In the genomic region with DNA sequence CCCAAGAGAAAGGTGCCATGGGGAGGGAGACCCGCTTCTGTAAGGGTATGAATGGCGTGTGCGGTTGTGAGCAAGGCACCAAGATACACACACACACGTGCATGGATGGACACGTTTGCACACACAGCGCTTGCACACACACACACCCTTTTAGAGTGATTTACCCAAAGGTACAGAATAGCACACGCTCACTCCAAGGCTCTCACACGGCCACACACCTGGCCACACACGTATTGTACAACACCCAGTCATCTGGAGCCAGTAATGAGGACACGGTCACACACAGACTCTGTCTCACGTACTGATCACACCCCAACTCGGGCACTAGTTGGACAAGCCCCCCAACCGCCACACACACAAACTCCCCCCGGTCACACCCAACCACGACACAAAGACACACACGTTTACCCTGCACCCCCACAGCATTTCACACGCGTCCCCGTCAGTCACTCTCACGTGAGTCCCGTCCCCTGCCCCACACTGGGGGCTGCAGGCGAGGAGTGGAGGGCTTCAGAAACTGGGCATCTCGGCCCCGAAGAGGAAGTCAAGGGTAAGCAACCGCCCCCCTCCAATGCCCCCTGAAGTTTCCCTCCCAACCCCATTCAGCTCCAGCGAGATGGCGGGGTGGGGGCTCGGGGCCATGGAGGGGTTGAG, we compare ENCODE assay signal across 9 cellular contexts. TPM values are rescaled to one million over a fixed set of nuclear protein-coding genes. Genes with fewer than 3 reads are reported as not detected.
DNase-seq lines count a peak whose midpoint lies in the region; ATAC-seq and TF ChIP-seq lines count a peak whose summit lies in the region.
"Had no signal": no experiment of that assay in that cellular context is flagged by ENCODE, and none has a peak within 500 bp of the region (broad histone marks: within the 10 kb centered on the region; RNA-seq: fewer than 3 reads in every experiment).

No MANE protein-coding gene starts in this region.

- peak overlapping the region; percentile 68 to 83 for H3K4me3 Mint-ChIP-seq in activated T-cell treated with anti-CD3 and anti-CD28 coated beads, Interleukin-2, amount 50 U/mL, for 72 hours
- H3K4me3 Mint-ChIP-seq in activated naive CD8-positive, alpha-beta T cell treated with anti-CD3 and anti-CD28 coated beads, Interleukin-2, amount 10 ng/mL, durations not matched to agents 7 days and 5 days: peak overlapping the region; percentile 7
- H3K4me3 Mint-ChIP-seq in activated CD4-positive, alpha-beta T cell treated with anti-CD3 and anti-CD28 coated beads, Interleukin-2, amount 10 ng/mL, durations not matched to agents 7 days and 5 days: no peak overlapping the region

- POLR2A ChIA-PET in activated naive CD8-positive, alpha-beta T cell treated with anti-CD3 and anti-CD28 coated beads, Interleukin-2, amount 10 ng/mL, durations not matched to agents 7 days and 5 days (lab: Charles Lee): no interaction called here
- POLR2A ChIA-PET in activated CD4-positive, alpha-beta T cell treated with anti-CD3 and anti-CD28 coated beads, Interleukin-2, amount 10 ng/mL, durations not matched to agents 7 days and 5 days (lab: Charles Lee): no interaction called here

- peaks cover 65% of the 10 kb centered on the region for H3K27me3 Mint-ChIP-seq in activated T-cell treated with anti-CD3 and anti-CD28 coated beads, Interleukin-2, amount 50 U/mL, for 72 hours (ENCODE audit: low read depth)
- H3K27me3 Mint-ChIP-seq in activated naive CD8-positive, alpha-beta T cell treated with anti-CD3 and anti-CD28 coated beads, Interleukin-2, amount 10 ng/mL, durations not matched to agents 7 days and 5 days: peaks cover 59% of the 10 kb centered on the region
- H3K27me3 Mint-ChIP-seq in activated CD4-positive, alpha-beta T cell treated with anti-CD3 and anti-CD28 coated beads, Interleukin-2, amount 10 ng/mL, durations not matched to agents 7 days and 5 days: peaks cover 45% of the 10 kb centered on the region

- H3K27ac ChIP-seq in thymus (ENCODE audit: low read depth): no peak overlapping the region

- TF ChIP-seq CTCF in lower leg skin (IDR thresholded peaks at IDR 0.05): no peak

- WGBS in lower leg skin, 2 donors: 3 to 5% methylated on average over 27 to 28 of the region's 28 CpGs
- 4% methylated on average over 28 of the region's 28 CpGs for WGBS in thymus

- CTCF ChIA-PET in activated CD4-positive, alpha-beta T cell treated with anti-CD3 and anti-CD28 coated beads, Interleukin-2, amount 10 ng/mL, durations not matched to agents 7 days and 5 days (lab: Charles Lee): no interaction called here

- H3K27me3 ChIP-seq in thymus (ENCODE audit: control insufficient read depth, insufficient read depth): peaks cover 30% of the 10 kb centered on the region

- H3K27ac Mint-ChIP-seq in activated T-cell treated with anti-CD3 and anti-CD28 coated beads, Interleukin-2, amount 50 U/mL, for 72 hours: no peak overlapping the region
- H3K27ac Mint-ChIP-seq in activated naive CD8-positive, alpha-beta T cell treated with anti-CD3 and anti-CD28 coated beads, Interleukin-2, amount 10 ng/mL, durations not matched to agents 7 days and 5 days: no peak overlapping the region
- no peak overlapping the region for H3K27ac Mint-ChIP-seq in activated CD4-positive, alpha-beta T cell treated with anti-CD3 and anti-CD28 coated beads, Interleukin-2, amount 10 ng/mL, durations not matched to agents 7 days and 5 days

- ATAC-seq in activated T-cell treated with anti-CD3 and anti-CD28 coated beads, Interleukin-2, amount 50 U/mL, for 72 hours (replicated peaks in 1 of 2): no peak
- no peak for ATAC-seq in activated naive CD8-positive, alpha-beta T cell treated with anti-CD3 and anti-CD28 coated beads, Interleukin-2, amount 10 ng/mL, durations not matched to agents 7 days and 5 days (ENCODE audit: low read depth)

- H3K36me3 ChIP-seq in thymus (ENCODE audit: control insufficient read depth, insufficient read depth): no peaks in the 10 kb centered on the region

- peaks cover 2% of the 10 kb centered on the region for H3K9me3 ChIP-seq in thymus (ENCODE audit: control insufficient read depth)

- no peaks in the 10 kb centered on the region for H3K4me1 ChIP-seq in thymus (ENCODE audit: control insufficient read depth, insufficient read depth, low read length)

- DNase-seq in activated T-cell treated with anti-CD3 and anti-CD28 coated beads, Interleukin-2, amount 50 U/mL, for 72 hours: no peak
- DNase-seq in activated T-cell treated with anti-CD3 and anti-CD28 coated beads for 4 hours: no peak
- no peak for DNase-seq in activated naive CD8-positive, alpha-beta T cell treated with anti-CD3 and anti-CD28 coated beads, Interleukin-2, amount 10 ng/mL, durations not matched to agents 7 days and 5 days
- DNase-seq in lower leg skin (ENCODE audit: low spot score in 2 of 2): no peak
- no peak for DNase-seq in NAMALWA (ENCODE audit: low spot score)
- no peak for DNase-seq in activated CD4-positive, alpha-beta T cell treated with anti-CD3 and anti-CD28 coated beads, Interleukin-2, amount 10 ng/mL, durations not matched to agents 7 days and 5 days
- DNase-seq in cerebellar nuclear complex (lab: John Stamatoyannopoulos, UW): no peak
- DNase-seq: NCI-H2107 had no signal

- peaks cover 0 to 2% of the 10 kb centered on the region in 2 donors for H3K36me3 Mint-ChIP-seq in activated T-cell treated with anti-CD3 and anti-CD28 coated beads, Interleukin-2, amount 50 U/mL, for 72 hours (ENCODE audit: insufficient read depth in 2 of 2)
- H3K36me3 Mint-ChIP-seq in activated naive CD8-positive, alpha-beta T cell treated with anti-CD3 and anti-CD28 coated beads, Interleukin-2, amount 10 ng/mL, durations not matched to agents 7 days and 5 days: peaks cover 2% of the 10 kb centered on the region
- no peaks in the 10 kb centered on the region for H3K36me3 Mint-ChIP-seq in activated CD4-positive, alpha-beta T cell treated with anti-CD3 and anti-CD28 coated beads, Interleukin-2, amount 10 ng/mL, durations not matched to agents 7 days and 5 days (ENCODE audit: low read depth)

- no peak for TF ChIP-seq POLR2A in lower leg skin (IDR thresholded peaks at IDR 0.05)

- intact Hi-C loops in lower leg skin (cut with DNase I; ENCODE audit: low total_unique reads): loop anchor here (2.0 to 10.0 kb wide), 3 partner anchors 65 to 319 kb away; partner anchors contain the start of genes EIF3G, MRPL4 and P2RY11

- H3K4me1 Mint-ChIP-seq in activated T-cell treated with anti-CD3 and anti-CD28 coated beads, Interleukin-2, amount 50 U/mL, for 72 hours (ENCODE audit: low read depth): peaks cover 32% of the 10 kb centered on the region
- peaks cover 11% of the 10 kb centered on the region for H3K4me1 Mint-ChIP-seq in activated naive CD8-positive, alpha-beta T cell treated with anti-CD3 and anti-CD28 coated beads, Interleukin-2, amount 10 ng/mL, durations not matched to agents 7 days and 5 days
- H3K4me1 Mint-ChIP-seq in activated CD4-positive, alpha-beta T cell treated with anti-CD3 and anti-CD28 coated beads, Interleukin-2, amount 10 ng/mL, durations not matched to agents 7 days and 5 days: peaks cover 15% of the 10 kb centered on the region

- peak overlapping the region; percentile 20 for H3K4me3 ChIP-seq in lower leg skin (ENCODE audit: low read depth, poor library complexity, severe bottlenecking)
- H3K4me3 ChIP-seq in thymus (ENCODE audit: low read length): peak overlapping the region; percentile 52

- H3K9me3 Mint-ChIP-seq in activated T-cell treated with anti-CD3 and anti-CD28 coated beads, Interleukin-2, amount 50 U/mL, for 72 hours: no peaks in the 10 kb centered on the region
- H3K9me3 Mint-ChIP-seq in activated naive CD8-positive, alpha-beta T cell treated with anti-CD3 and anti-CD28 coated beads, Interleukin-2, amount 10 ng/mL, durations not matched to agents 7 days and 5 days: no peaks in the 10 kb centered on the region
- H3K9me3 Mint-ChIP-seq in activated CD4-positive, alpha-beta T cell treated with anti-CD3 and anti-CD28 coated beads, Interleukin-2, amount 10 ng/mL, durations not matched to agents 7 days and 5 days: no peaks in the 10 kb centered on the region

RNA-seq across cellular contexts. Expression of gene OLFM2, which starts 0.8 kb away (rescaled TPM):
- 1 to 10 TPM; 1.1 to 1.2 TPM for total RNA-seq in activated T-cell treated with anti-CD3 and anti-CD28 coated beads, Interleukin-2, amount 50 U/mL, for 72 hours
- total RNA-seq in activated naive CD8-positive, alpha-beta T cell treated with anti-CD3 and anti-CD28 coated beads, Interleukin-2, amount 10 ng/mL, durations not matched to agents 7 days and 5 days: 10 to 100 TPM; 17.3 to 17.9 TPM
- total RNA-seq in lower leg skin: 100 to 1,000 TPM in 3 of 4 donors, 10 to 100 TPM in 1; 94.8 to 157 (median 112) TPM
- 14.3 TPM for polyA plus RNA-seq in thymus
- 10 to 100 TPM; 11.3 to 12.5 TPM for total RNA-seq in activated CD4-positive, alpha-beta T cell treated with anti-CD3 and anti-CD28 coated beads, Interleukin-2, amount 10 ng/mL, durations not matched to agents 7 days and 5 days

Comparison
In these comparisons a context has a peak if more than half of its experiments do, and no peak if none do; other contexts are left out.
1. RNA of gene OLFM2, which starts 0.8 kb away (total RNA-seq): 94.8 to 157 TPM in lower leg skin, 17.3 to 17.9 TPM in activated naive CD8-positive, alpha-beta T cell treated with anti-CD3 and anti-CD28 coated beads, Interleukin-2, amount 10 ng/mL, durations not matched to agents 7 days and 5 days and 11.3 to 12.5 TPM in activated CD4-positive, alpha-beta T cell treated with anti-CD3 and anti-CD28 coated beads, Interleukin-2, amount 10 ng/mL, durations not matched to agents 7 days and 5 days; 1.1 to 1.2 TPM in activated T-cell treated with anti-CD3 and anti-CD28 coated beads, Interleukin-2, amount 50 U/mL, for 72 hours; every median in the first group is over 4 times any median in the second.